In the genomic region with DNA sequence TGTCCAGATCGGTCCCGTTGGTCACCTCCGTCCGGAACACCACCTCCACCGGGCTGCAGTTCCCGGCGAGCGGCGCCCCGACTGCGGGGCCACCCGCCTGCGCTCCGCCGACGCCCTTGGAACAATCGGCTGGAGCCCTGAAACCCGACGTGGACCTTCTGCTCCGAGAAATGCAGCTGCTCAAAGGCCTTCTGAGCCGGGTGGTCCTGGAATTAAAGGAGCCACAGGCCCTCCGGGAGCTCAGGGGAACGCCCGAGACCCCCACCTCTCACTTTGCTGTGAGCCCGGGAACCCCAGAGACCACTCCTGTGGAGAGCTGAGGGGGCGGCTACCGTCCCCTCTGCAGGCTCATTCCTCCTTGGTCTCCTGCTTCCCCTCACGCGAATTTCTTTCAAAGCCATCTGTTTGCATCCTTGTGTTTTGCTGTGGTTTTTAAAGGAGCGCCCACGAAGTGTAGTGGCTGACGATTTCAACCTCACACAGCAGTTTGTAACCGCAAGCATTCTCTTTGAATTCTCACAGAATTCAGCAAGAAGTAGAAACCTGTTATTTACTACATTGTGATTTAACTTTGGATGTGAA, we compare ENCODE assay signal across 8 cellular contexts. TPM values are rescaled to one million over a fixed set of nuclear protein-coding genes. Genes with fewer than 3 reads are reported as not detected.
DNase-seq lines count a peak whose midpoint lies in the region; ATAC-seq and TF ChIP-seq lines count a peak whose summit lies in the region.

No MANE protein-coding gene starts in this region.

- peaks cover 47% of the 10 kb centered on the region for H3K27me3 ChIP-seq in HUES48 (ENCODE audit: control insufficient read depth, insufficient read depth, low read length)
- H3K27me3 ChIP-seq in esophagus (ENCODE audit: control insufficient read depth in 1 of 2, insufficient read depth in 2 of 2, low read length in 2 of 2): no peaks in the 10 kb centered on the region
- peaks cover 0 to 59% (median 18%) of the 10 kb centered on the region in 3 experiments for H3K27me3 ChIP-seq in neuronal stem cell (ENCODE audit: control insufficient read depth in 3 of 3, insufficient read depth in 3 of 3, low read depth in 1 of 3, low read length in 3 of 3)

- H4K8ac ChIP-seq in neuronal stem cell (ENCODE audit: low read depth, low read length): no peak overlapping the region

- WGBS in esophagus, 2 donors: 4 to 5% methylated on average over 33 of the region's 33 CpGs
- WGBS in neuronal stem cell (ENCODE audit: extremely low coverage in 2 of 2, insufficient read length in 2 of 2, insufficient replicate concordance in 1 of 2), 2 donors: no CpG with 5 or more reads among the region's 33 CpGs

- no peaks in the 10 kb centered on the region for H3K79me1 ChIP-seq in neuronal stem cell (ENCODE audit: low read depth, low read length)

- peak overlapping the region; percentile 75 for H3K4me3 ChIP-seq in AG04449 (ENCODE audit: low read depth, low read length)
- H3K4me3 ChIP-seq in HUES48 (ENCODE audit: low read depth, low read length): peak overlapping the region; percentile 82
- peak overlapping the region; percentile 65 to 79 for H3K4me3 ChIP-seq in esophagus (ENCODE audit: low read depth in 1 of 2, low read length in 2 of 2)
- peak overlapping the region; percentile 76 to 92 for H3K4me3 ChIP-seq in neuronal stem cell (ENCODE audit: low read length in 2 of 2)

- H2BK12ac ChIP-seq in neuronal stem cell (ENCODE audit: low read length): no peak overlapping the region

- H3K36me3 ChIP-seq in HUES48 (ENCODE audit: control insufficient read depth, insufficient read depth, low read length) (no peaks in the 10 kb centered on the region), esophagus (ENCODE audit: control insufficient read depth in 2 of 2, insufficient read depth in 2 of 2, low read length in 1 of 2) (no peaks in the 10 kb centered on the region), neuronal stem cell (replicated peaks in 1 of 2; ENCODE audit: control insufficient read depth in 2 of 2, insufficient read depth in 2 of 2, low read length in 2 of 2) (no peaks in the 10 kb centered on the region)

- H2BK15ac ChIP-seq in neuronal stem cell (ENCODE audit: low read length): peak overlapping the region; percentile 62

- peak overlapping the region; percentile 71 for H3K4me2 ChIP-seq in neuronal stem cell (ENCODE audit: insufficient read depth, low read length, poor library complexity, severe bottlenecking)

- H2AFZ ChIP-seq in neuronal stem cell (ENCODE audit: low read length): peak overlapping the region; percentile 91

- H3K9me3 ChIP-seq in HUES48 (ENCODE audit: control insufficient read depth, insufficient read depth, low read length): no peaks in the 10 kb centered on the region
- no peaks in the 10 kb centered on the region for H3K9me3 ChIP-seq in esophagus (ENCODE audit: control insufficient read depth in 2 of 2, insufficient read depth in 1 of 2, low read depth in 1 of 2, low read length in 1 of 2)
- H3K9me3 ChIP-seq in neuronal stem cell (replicated peaks in 1 of 2; ENCODE audit: control insufficient read depth in 2 of 2, insufficient read depth in 1 of 2, low read depth in 1 of 2, low read length in 2 of 2): no peaks in the 10 kb centered on the region

- POLR2A ChIA-PET in AG04449 (lab: Yijun Ruan, JAX): interaction anchor here (1.1 to 1.5 kb wide), 3 partner anchors 11 to 22 kb away, joined by 4 to 5 read pairs (median 4); a partner anchor contains a TSS

- no peak for DNase-seq in AG04449 (ENCODE audit: low read depth, low spot score)
- DNase-seq in activated CD4-positive, alpha-beta T cell treated with anti-CD3 and anti-CD28 coated beads for 48 hours: peak; percentile 39
- DNase-seq in neuronal stem cell (ENCODE audit: low spot score): no peak
- no peak for DNase-seq in NCI-H1105 (lab: John Stamatoyannopoulos, UW)

- H3K4me1 ChIP-seq in HUES48 (ENCODE audit: control insufficient read depth, insufficient read depth, low read length) (peaks cover 21% of the 10 kb centered on the region), esophagus (ENCODE audit: control insufficient read depth in 2 of 2, insufficient read depth in 2 of 2, low read length in 1 of 2) (peaks cover 3 to 8% of the 10 kb centered on the region in 2 donors), neuronal stem cell (ENCODE audit: control insufficient read depth in 2 of 2, insufficient read depth in 1 of 2, low read depth in 1 of 2, low read length in 2 of 2) (peaks cover 3 to 4% of the 10 kb centered on the region in 2 donors)

- H3K14ac ChIP-seq in neuronal stem cell (ENCODE audit: low read length): no peak overlapping the region

- H2BK120ac ChIP-seq in neuronal stem cell (ENCODE audit: low read depth, low read length): no peak overlapping the region

- H3K18ac ChIP-seq in neuronal stem cell (ENCODE audit: low read length): peak overlapping the region; percentile 99

- no peak overlapping the region for H4K91ac ChIP-seq in neuronal stem cell (ENCODE audit: low read depth, low read length, poor library complexity)

- H2BK5ac ChIP-seq in neuronal stem cell (ENCODE audit: low read length): peak overlapping the region; percentile 85

- H2AK5ac ChIP-seq in neuronal stem cell (ENCODE audit: low read depth, low read length): peak overlapping the region; percentile 40

- peak overlapping the region; percentile 27 for H3K4ac ChIP-seq in neuronal stem cell (ENCODE audit: low read length)

- peak; percentile 9 for ATAC-seq in GM19023 (IDR thresholded peaks at IDR 0.05; ENCODE audit: unreplicated experiment)
- ATAC-seq in HG03442 (IDR thresholded peaks at IDR 0.05; ENCODE audit: unreplicated experiment): no peak

- H3K27ac ChIP-seq in HUES48 (ENCODE audit: low read depth, low read length): peak overlapping the region; percentile 68
- H3K27ac ChIP-seq in esophagus (ENCODE audit: low read depth in 2 of 2, low read length in 1 of 2): peak overlapping the region; percentile 80 to 85
- H3K27ac ChIP-seq in neuronal stem cell (replicated peaks; ENCODE audit: low read length): peak overlapping the region; percentile 38

- H3K9ac ChIP-seq in HUES48 (ENCODE audit: low read depth, low read length): peak overlapping the region; percentile 83
- peak overlapping the region; percentile 91 for H3K9ac ChIP-seq in neuronal stem cell (ENCODE audit: low read depth, low read length, poor library complexity)

- H3K23ac ChIP-seq in neuronal stem cell (ENCODE audit: low read depth, low read length, poor library complexity): peak overlapping the region; percentile 96

- TF ChIP-seq CTCF in AG04449 (IDR thresholded peaks at IDR 0.05; ENCODE audit: insufficient read depth, low read length, missing control alignments): no peak

- CTCF ChIA-PET in AG04449 (lab: Yijun Ruan, JAX): interaction anchor here (1.3 to 2.9 kb wide), 8 partner anchors 7 to 22 kb away, joined by 4 to 28 read pairs (median 10); a partner anchor contains a TSS

RNA-seq across cellular contexts. Expression of a gene that starts 6.1 kb away (rescaled TPM):
- under 1 TPM; 0.24 to 0.34 TPM for polyA plus RNA-seq in esophagus
- 0.40 TPM for polyA plus RNA-seq in neuronal stem cell (2013, experiment 1 of 2)
- 0.40 TPM for polyA plus RNA-seq in neuronal stem cell (2013, experiment 2 of 2)

RNA-seq across cellular contexts. Expression of a gene that starts 20.4 kb away (rescaled TPM):
- polyA plus RNA-seq in esophagus: under 1 TPM; 0.02 to 0.29 TPM
- not detected for polyA plus RNA-seq in neuronal stem cell (2013, experiment 1 of 2)
- not detected for polyA plus RNA-seq in neuronal stem cell (2013, experiment 2 of 2)

RNA-seq across cellular contexts. Expression of a gene that starts 22.2 kb away (rescaled TPM):
- polyA plus RNA-seq in esophagus: 10 to 100 TPM in 1 of 2 donors, 1 to 10 TPM in 1; 6.5 to 14.5 TPM
- 40.0 TPM for polyA plus RNA-seq in neuronal stem cell (2013, experiment 1 of 2)
- 40.3 TPM for polyA plus RNA-seq in neuronal stem cell (2013, experiment 2 of 2)

RNA-seq across cellular contexts. Expression of a gene that starts 38.7 kb away (rescaled TPM):
- polyA plus RNA-seq in esophagus: 1 to 10 TPM; 2.5 to 6.5 TPM
- polyA plus RNA-seq in neuronal stem cell (2013, experiment 1 of 2): 12.4 TPM
- 13.0 TPM for polyA plus RNA-seq in neuronal stem cell (2013, experiment 2 of 2)
